In genomic region chr1:114335273-114335672, GRCh38 we compare ENCODE assay signal across 13 cellular contexts.
"Had no signal": no experiment of that assay in that cellular context is flagged by ENCODE, and none has a peak within 500 bp of the region (broad histone marks: within the 10 kb centered on the region; RNA-seq: fewer than 3 reads in every experiment).

No MANE protein-coding gene starts in this region.

- DNase-seq: activated CD4-positive, alpha-beta T cell treated with anti-CD3 and anti-CD28 coated beads, Interleukin-2, amount 50 U/mL, for 1 hour; activated CD4-positive, CD25-positive, alpha-beta regulatory T cell; activated gamma-delta T cell treated with Interleukin-2 at 50 U/mL for 16 hours; activated T-cell treated with anti-CD3 and anti-CD28 coated beads, Interleukin-2, amount 50 U/mL, for 48 hours; dorsolateral prefrontal cortex; erythroblast; islet precursor cell; midbrain; thyroid gland had no signal

- H3K4me1 ChIP-seq: gastroesophageal sphincter, thyroid gland had no signal

- ATAC-seq: gastroesophageal sphincter; left lobe of liver; stimulated activated memory B cell treated with anti-CD40 and anti-IgM and Interleukin-4, amounts not matched to agents 10 μg/mL and 1 μg/mL and 100 μg/mL, for 72 hours had no signal

- H3K9me3 ChIP-seq: gastroesophageal sphincter, thyroid gland had no signal

- H3K4me3 Mint-ChIP-seq: stimulated activated memory B cell treated with anti-CD40 and anti-IgM and Interleukin-4, amounts not matched to agents 10 μg/mL and 1 μg/mL and 100 μg/mL, for 72 hours had no signal

- H3K27ac ChIP-seq: dorsolateral prefrontal cortex, gastroesophageal sphincter, SK-N-MC, thyroid gland had no signal

- H3K27me3 ChIP-seq: gastroesophageal sphincter, thyroid gland had no signal

- H3K4me1 Mint-ChIP-seq: stimulated activated memory B cell treated with anti-CD40 and anti-IgM and Interleukin-4, amounts not matched to agents 10 μg/mL and 1 μg/mL and 100 μg/mL, for 72 hours had no signal

- H3K36me3 ChIP-seq: gastroesophageal sphincter, thyroid gland had no signal

- H3K4me3 ChIP-seq: dorsolateral prefrontal cortex, gastroesophageal sphincter, SK-N-MC, thyroid gland had no signal

- H3K27ac Mint-ChIP-seq: stimulated activated memory B cell treated with anti-CD40 and anti-IgM and Interleukin-4, amounts not matched to agents 10 μg/mL and 1 μg/mL and 100 μg/mL, for 72 hours had no signal

- H3K9me3 Mint-ChIP-seq: stimulated activated memory B cell treated with anti-CD40 and anti-IgM and Interleukin-4, amounts not matched to agents 10 μg/mL and 1 μg/mL and 100 μg/mL, for 72 hours had no signal

- H3K36me3 Mint-ChIP-seq: stimulated activated memory B cell treated with anti-CD40 and anti-IgM and Interleukin-4, amounts not matched to agents 10 μg/mL and 1 μg/mL and 100 μg/mL, for 72 hours had no signal
